In genomic region chr5:148720257-148720656, GRCh38 we compare ENCODE assay signal across 27 cellular contexts.
"Had no signal": no experiment of that assay in that cellular context is flagged by ENCODE, and none has a peak within 500 bp of the region (broad histone marks: within the 10 kb centered on the region; RNA-seq: fewer than 3 reads in every experiment).

No MANE protein-coding gene starts in this region.

- H3K36me3 ChIP-seq: adrenal gland, ascending aorta, breast epithelium, esophagus squamous epithelium, gastroesophageal sphincter, WERI-Rb-1 had no signal

- H3K4me3 ChIP-seq: adrenal gland, ascending aorta, breast epithelium, coronary artery, dorsolateral prefrontal cortex, esophagus squamous epithelium, gastroesophageal sphincter had no signal

- H3K9me3 ChIP-seq: adrenal gland, ascending aorta, breast epithelium, esophagus squamous epithelium, gastroesophageal sphincter had no signal

- ATAC-seq: activated CD4-positive, CD25-positive, alpha-beta regulatory T cell treated with anti-CD3 and anti-CD28 coated beads, Interleukin-2, amount 50 U/mL, for 24 hours; activated CD8-positive, alpha-beta T cell treated with anti-CD3 and anti-CD28 coated beads for 36 hours; activated T-cell treated with anti-CD3 and anti-CD28 coated beads, Interleukin-2, amount 50 U/mL, for 4 hours; activated T-helper 17 cell treated with anti-CD3 and anti-CD28 coated beads, Interleukin-2, amount 50 U/mL, for 72 hours; gastroesophageal sphincter; T-helper 17 cell had no signal

- DNase-seq: activated B cell treated with CpG ODN at 0.5 μM for 24 hours; activated CD4-positive, alpha-beta T cell treated with anti-CD3 and anti-CD28 coated beads for 48 hours; activated CD4-positive, alpha-beta T cell treated with anti-CD3 and anti-CD28 coated beads, Interleukin-2, amount 50 U/mL, for 1 hour; activated CD4-positive, alpha-beta T cell treated with anti-CD3 and anti-CD28 coated beads, Interleukin-2, amount 50 U/mL, for 48 hours; activated CD8-positive, alpha-beta memory T cell treated with anti-CD3 and anti-CD28 coated beads for 24 hours; activated CD8-positive, alpha-beta T cell treated with anti-CD3 and anti-CD28 coated beads for 36 hours; activated effector memory CD4-positive, alpha-beta T cell treated with Interleukin-2 at 50 U/mL for 16 hours; activated gamma-delta T cell treated with Interleukin-2 at 50 U/mL for 16 hours; activated naive CD4-positive, alpha-beta T cell treated with anti-CD3 and anti-CD28 coated beads, Interleukin-2, amount 50 U/mL, for 16 hours; activated naive CD4-positive, alpha-beta T cell treated with Interleukin-2 at 50 U/mL for 16 hours; activated T-cell treated with anti-CD3 and anti-CD28 coated beads, Interleukin-2, amount 50 U/mL, for 4 hours; adrenal gland; dorsolateral prefrontal cortex; effector memory CD4-positive, alpha-beta T cell; esophagus squamous epithelium; foreskin melanocyte; T-helper 1 cell; T-helper 17 cell; T1000; WERI-Rb-1 had no signal

- H3K27ac ChIP-seq: adrenal gland, ascending aorta, breast epithelium, coronary artery, dorsolateral prefrontal cortex, epithelial cell of prostate, esophagus squamous epithelium, gastroesophageal sphincter, WERI-Rb-1 had no signal

- H3K27me3 ChIP-seq: adrenal gland, ascending aorta, breast epithelium, dorsolateral prefrontal cortex, gastroesophageal sphincter had no signal

- H3K4me1 ChIP-seq: adrenal gland, ascending aorta, breast epithelium, esophagus squamous epithelium, gastroesophageal sphincter had no signal
